In the genomic region with DNA sequence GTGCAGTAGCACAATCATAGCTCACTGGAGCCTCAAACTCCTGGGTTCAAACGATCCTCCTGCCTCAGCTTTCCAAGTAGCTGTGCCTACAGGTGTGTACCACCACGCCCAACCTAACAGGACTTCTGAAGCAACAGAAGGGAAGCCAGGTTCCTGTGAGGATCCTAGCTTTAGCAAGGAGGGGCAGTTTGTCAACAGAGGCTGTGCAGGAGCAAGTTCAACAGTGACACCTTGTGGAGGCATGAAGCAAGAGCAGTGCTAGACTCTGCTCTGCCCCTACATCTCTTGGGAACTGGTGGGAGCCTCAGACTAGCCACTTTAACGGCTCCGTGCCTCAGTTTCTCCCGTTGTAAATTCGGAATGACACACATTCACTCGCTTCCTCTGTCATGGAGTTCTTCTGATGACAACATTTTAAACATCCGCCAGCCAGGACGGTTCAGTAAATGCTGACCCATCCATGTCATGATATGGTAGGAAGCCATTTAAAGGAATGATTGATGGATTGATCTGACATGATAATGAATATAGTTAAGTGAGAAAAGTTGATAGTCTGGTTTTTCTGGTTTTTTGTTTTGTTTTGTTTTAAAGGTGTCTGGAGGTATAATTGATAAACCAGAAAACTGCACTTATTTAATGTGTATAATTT, we compare ENCODE assay signal across 8 cellular contexts.
DNase-seq lines count a peak whose midpoint lies in the region; ATAC-seq, FAIRE-seq and TF ChIP-seq lines count a peak whose summit lies in the region.

No MANE protein-coding gene starts in this region.

- in situ Hi-C loops in brain microvascular endothelial cell (cut with HindIII; ENCODE audit: low pct_ligation_motif_present, low sequenced_read_pairs), result no loop called here

- H3K27ac ChIP-seq in A673 (ENCODE audit: low read depth, low read length, poor library complexity, severe bottlenecking) (no peak overlapping the region), brain microvascular endothelial cell (no peak overlapping the region), small intestine (ENCODE audit: low read depth in 1 of 2, low read length in 1 of 2) (no peak overlapping the region), sigmoid colon (no peak overlapping the region)

- FAIRE-seq in small intestine (lab: Jason Lieb, UNC), result no peak

- ATAC-seq in HG02759 (IDR thresholded peaks at IDR 0.05; ENCODE audit: unreplicated experiment) (no peak), HG03175 (IDR thresholded peaks at IDR 0.05; ENCODE audit: unreplicated experiment) (no peak)

- POLR2A ChIA-PET in A673 (lab: Charles Lee; ENCODE audit: low non-redundant PET), result no interaction called here

- no peak for TF ChIP-seq EP300 in sigmoid colon (IDR thresholded peaks at IDR 0.05)

- H3K27me3 ChIP-seq in A673 (replicated peaks; ENCODE audit: insufficient read depth, low read depth, low read length, poor library complexity), result no peaks in the 10 kb centered on the region
- no peaks in the 10 kb centered on the region for H3K27me3 ChIP-seq in brain microvascular endothelial cell (replicated peaks)
- H3K27me3 ChIP-seq in small intestine (ENCODE audit: control insufficient read depth in 2 of 2, insufficient read depth in 2 of 2, low read length in 2 of 2), result no peaks in the 10 kb centered on the region
- H3K27me3 ChIP-seq in sigmoid colon, result no peaks in the 10 kb centered on the region

- WGBS in small intestine, 3 donors, result 43 to 52% (median 51%) methylated on average over 9 of the region's 9 CpGs
- 52 to 53% methylated on average over 9 of the region's 9 CpGs for WGBS in sigmoid colon, 2 donors

- intact Hi-C loops in A673 (cut with micrococcal nuclease; ENCODE audit: unreplicated experiment) (loop anchor here (5.0 kb wide), 3 partner anchors 38 to 368 kb away; a partner anchor contains a TSS), sigmoid colon (cut with DNase I) (loop anchor here (5.0 to 10.0 kb wide), 2 partner anchors 237 to 345 kb away; a partner anchor contains a TSS)

- BruUV-seq in A673 (replicated peaks; lab: Mats Ljungman, UMichigan), result no TSS peak

- peak; percentile 60 for TF ChIP-seq CTCF in A673 (conservative IDR thresholded peaks at IDR 0.05; ENCODE audit: low read depth, low read length)
- peak; percentile 73 for TF ChIP-seq CTCF in brain microvascular endothelial cell (IDR thresholded peaks at IDR 0.05; ENCODE audit: low read depth, low read length, missing control alignments)
- TF ChIP-seq CTCF in sigmoid colon (IDR thresholded peaks at IDR 0.05), result no peak

- no peaks in the 10 kb centered on the region for H3K36me3 ChIP-seq in A673 (ENCODE audit: insufficient read depth, low read length, poor library complexity, severe bottlenecking)
- no peaks in the 10 kb centered on the region for H3K36me3 ChIP-seq in brain microvascular endothelial cell (replicated peaks)
- H3K36me3 ChIP-seq in small intestine (ENCODE audit: control insufficient read depth in 2 of 2, insufficient read depth in 2 of 2, low read length in 2 of 2), result no peaks in the 10 kb centered on the region
- H3K36me3 ChIP-seq in sigmoid colon, result no peaks in the 10 kb centered on the region

- no peaks in the 10 kb centered on the region for H3K4me1 ChIP-seq in A673 (ENCODE audit: insufficient read depth, low read length, poor library complexity, severe bottlenecking)
- no peaks in the 10 kb centered on the region for H3K4me1 ChIP-seq in small intestine (ENCODE audit: control insufficient read depth in 2 of 2, insufficient read depth in 1 of 2, low read depth in 1 of 2, low read length in 1 of 2)
- H3K4me1 ChIP-seq in sigmoid colon, result peaks cover 4 to 12% (median 11%) of the 10 kb centered on the region in 4 donors

- DNase-seq in A673 (ENCODE audit: low spot score) (peak; percentile 54), EL (peak; percentile 29), NCI-H2196 treated with DMSO at 0.1 percent for 48 hours (lab: John Stamatoyannopoulos, UW; ENCODE audit: unreplicated experiment) (peak; percentile 57), brain microvascular endothelial cell (no peak), small intestine (peak; percentile 31), sigmoid colon (no peak)

- CTCF ChIA-PET in A673 (lab: Charles Lee), result interaction anchor here (1.0 kb wide), 1 partner anchor 366 kb away, joined by 3 read pairs; no protein-coding TSS in a partner anchor

- H3K9me3 ChIP-seq in A673 (ENCODE audit: low read depth, low read length, poor library complexity, severe bottlenecking) (peaks cover 8% of the 10 kb centered on the region), small intestine (ENCODE audit: control insufficient read depth, low read depth) (no peaks in the 10 kb centered on the region), sigmoid colon (peaks cover 0 to 9% (median 2%) of the 10 kb centered on the region in 4 donors)

- no peak overlapping the region for H3K4me3 ChIP-seq in A673 (ENCODE audit: low read depth, low read length, poor library complexity, severe bottlenecking)
- no peak overlapping the region for H3K4me3 ChIP-seq in brain microvascular endothelial cell (ENCODE audit: low read depth, low read length)
- H3K4me3 ChIP-seq in small intestine (ENCODE audit: low read depth in 1 of 2, low read length in 2 of 2), result no peak overlapping the region
- no peak overlapping the region for H3K4me3 ChIP-seq in sigmoid colon

- TF ChIP-seq POLR2A in sigmoid colon (IDR thresholded peaks at IDR 0.05), result no peak

Comparison
In these comparisons a context has a peak if more than half of its experiments do, and no peak if none do; other contexts are left out.
1. DNase-seq: peak in A673 (single experiment), EL (single experiment), NCI-H2196 treated with DMSO at 0.1 percent for 48 hours (single experiment) and small intestine (single experiment); none in brain microvascular endothelial cell (single experiment) and sigmoid colon (single experiment).
2. CTCF ChIP-seq: peak in A673 (single experiment) and brain microvascular endothelial cell (single experiment); none in sigmoid colon (0 of 4).